ENCODE assay signal across 17 cellular contexts in the genomic region with DNA sequence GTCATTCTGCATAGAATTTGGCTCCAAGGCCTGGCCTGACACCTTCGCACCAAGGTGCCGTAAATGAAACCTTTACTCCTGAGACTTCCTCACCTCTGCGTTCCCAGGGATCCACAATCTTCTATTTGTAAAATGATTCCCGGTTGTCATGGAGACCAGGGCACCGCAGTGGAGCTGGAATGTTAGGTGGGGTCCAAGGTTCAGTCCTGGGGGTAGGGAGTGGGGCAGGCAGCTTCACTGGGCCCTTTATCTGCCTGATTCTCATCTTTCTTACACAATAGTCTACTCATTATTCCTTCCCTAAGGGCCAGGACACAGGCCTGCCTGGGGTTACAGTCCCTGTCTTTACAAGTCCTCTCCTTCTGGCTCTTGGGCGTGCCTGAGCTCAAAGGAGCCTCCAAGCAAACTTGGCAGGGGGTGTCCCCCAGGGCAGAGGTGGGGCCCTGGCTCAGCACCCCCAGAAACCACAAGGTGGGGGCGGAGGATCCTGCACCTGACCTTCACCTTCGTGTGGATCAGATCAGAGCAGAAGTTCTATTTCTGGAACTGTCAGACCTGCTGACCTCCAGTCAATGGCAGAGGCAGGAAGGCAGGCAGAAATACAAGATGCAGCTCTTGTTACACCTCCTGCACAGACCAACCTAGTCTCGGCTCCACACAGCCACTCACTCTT. TPM values are rescaled to one million over a fixed set of nuclear protein-coding genes. Genes with fewer than 3 reads are reported as not detected.
DNase-seq lines count a peak whose midpoint lies in the region; TF ChIP-seq lines count a peak whose summit lies in the region.
"Had no signal": no experiment of that assay in that cellular context is flagged by ENCODE, and none has a peak within 500 bp of the region (broad histone marks: within the 10 kb centered on the region; RNA-seq: fewer than 3 reads in every experiment).

No MANE protein-coding gene starts in this region.

- H3K4me1 Mint-ChIP-seq in Caco-2 (ENCODE audit: low read depth, unreplicated experiment) (peaks cover 41% of the 10 kb centered on the region), endodermal cell (peaks cover 68% of the 10 kb centered on the region), nephron progenitor cell (peaks cover 52% of the 10 kb centered on the region)

- TF ChIP-seq CTCF in Caco-2 (IDR thresholded peaks at IDR 0.05; ENCODE audit: insufficient read depth in 1 of 2, low read depth in 1 of 2, low read length in 1 of 2, severe bottlenecking in 1 of 2, unreplicated experiment in 1 of 2) (no peak), endodermal cell (conservative IDR thresholded peaks at IDR 0.05) (no peak), nephron progenitor cell (IDR thresholded peaks at IDR 0.05) (no peak), tibial nerve (IDR thresholded peaks at IDR 0.05) (no peak), GM13977 (IDR thresholded peaks at IDR 0.05; ENCODE audit: extremely low read depth, insufficient read depth, missing control alignments) (no peak)

- H3K9me3 ChIP-seq in Caco-2 (no peaks in the 10 kb centered on the region), endodermal cell (ENCODE audit: control insufficient read depth, low read length) (no peaks in the 10 kb centered on the region), tibial nerve (no peaks in the 10 kb centered on the region)
- H3K9me3 ChIP-seq: prostate gland had no signal

- 84 to 100% methylated on average over 2 to 9 of the region's 9 CpGs for WGBS in endodermal cell (ENCODE audit: insufficient coverage in 1 of 2, insufficient read length in 1 of 2), 2 experiments
- WGBS in tibial nerve, 2 donors = 77 to 79% methylated on average over 8 to 9 of the region's 9 CpGs

- H3K9me3 Mint-ChIP-seq in Caco-2 (ENCODE audit: unreplicated experiment) (no peaks in the 10 kb centered on the region), endodermal cell (no peaks in the 10 kb centered on the region), nephron progenitor cell (no peaks in the 10 kb centered on the region)
- H3K9me3 Mint-ChIP-seq: activated CD4-positive, alpha-beta memory T cell treated with anti-CD3 and anti-CD28 coated beads for 36 hours; HFFc6 had no signal

- POLR2A ChIA-PET in Caco-2 (lab: Charles Lee) = interaction anchor here (0.6 to 3.4 kb wide), 11 partner anchors 9 to 208 kb away, joined by 3 to 34 read pairs (median 5); partner anchors contain the start of genes RIPK4 and TMPRSS2

- peak overlapping the region; percentile 88 for H3K27ac Mint-ChIP-seq in Caco-2 (ENCODE audit: unreplicated experiment)
- peak overlapping the region; percentile 94 for H3K27ac Mint-ChIP-seq in endodermal cell
- H3K27ac Mint-ChIP-seq in nephron progenitor cell = no peak overlapping the region
- H3K27ac Mint-ChIP-seq: activated CD4-positive, alpha-beta memory T cell treated with anti-CD3 and anti-CD28 coated beads for 36 hours; brain; HFFc6 had no signal

- H3K27ac ChIP-seq in endodermal cell (ENCODE audit: low read depth, low read length) (peak overlapping the region; percentile 81), tibial nerve (peak overlapping the region in 1 of 4 donors; percentile 17)

- no TSS peak for BruUV-seq in Caco-2 (replicated peaks; lab: Mats Ljungman, UMichigan)

- H3K36me3 ChIP-seq in Caco-2 (ENCODE audit: control insufficient read depth, insufficient read depth, low read length) (no peaks in the 10 kb centered on the region), endodermal cell (ENCODE audit: control insufficient read depth, insufficient read depth, low read length) (no peaks in the 10 kb centered on the region), tibial nerve (no peaks in the 10 kb centered on the region)
- H3K36me3 ChIP-seq: prostate gland had no signal

- H3K4me1 ChIP-seq in Caco-2 = peaks cover 65% of the 10 kb centered on the region
- H3K4me1 ChIP-seq in endodermal cell (ENCODE audit: control insufficient read depth, insufficient read depth, low read length) = peaks cover 29% of the 10 kb centered on the region
- H3K4me1 ChIP-seq in tibial nerve = peaks cover 0 to 17% (median 0%) of the 10 kb centered on the region in 4 donors

- DNase-seq in Caco-2 = peak; percentile 97 to 99
- DNase-seq in NCI-H460 (ENCODE audit: extremely low read depth, low read depth) = peak; percentile 37
- DNase-seq in endodermal cell = peak; percentile 72
- peak; percentile 22 for DNase-seq in nephron progenitor cell
- no peak for DNase-seq in MV-4-11 (lab: John Stamatoyannopoulos, UW)
- DNase-seq in tibial nerve (ENCODE audit: low spot score in 2 of 2) = no peak
- no peak for DNase-seq in iPS-NIHi11 (ENCODE audit: low spot score)
- no peak for DNase-seq in GM13977 (ENCODE audit: low spot score)
- DNase-seq: activated CD4-positive, alpha-beta memory T cell treated with anti-CD3 and anti-CD28 coated beads for 36 hours; activated gamma-delta T cell; HFFc6; KBM-7; NCI-H2081 treated with DMSO at 0.1 percent for 48 hours had no signal

- H3K9ac ChIP-seq in endodermal cell (ENCODE audit: extremely low read depth, low read length, poor library complexity, severe bottlenecking) = peak overlapping the region; percentile 82

- intact Hi-C loops in Caco-2 (cut with micrococcal nuclease; ENCODE audit: unreplicated experiment) = loop anchor here (1.0 kb wide), 6 partner anchors 11 to 64 kb away; no protein-coding TSS in a partner anchor

- H3K27me3 Mint-ChIP-seq in Caco-2 (ENCODE audit: insufficient read depth, unreplicated experiment) (no peaks in the 10 kb centered on the region), endodermal cell (ENCODE audit: insufficient read depth) (no peaks in the 10 kb centered on the region), nephron progenitor cell (ENCODE audit: low read depth, poor library complexity) (peaks cover 21% of the 10 kb centered on the region)

- CTCF ChIA-PET in Caco-2 (lab: Charles Lee) = interaction anchor here (0.9 to 2.4 kb wide), 8 partner anchors 11 to 103 kb away, joined by 3 to 22 read pairs (median 6); no protein-coding TSS in a partner anchor

- no peak for TF ChIP-seq POLR2A in tibial nerve (IDR thresholded peaks at IDR 0.05)

- TF ChIP-seq EP300 in tibial nerve (IDR thresholded peaks at IDR 0.05) = no peak

- H3K36me3 Mint-ChIP-seq in Caco-2 (ENCODE audit: insufficient read depth, unreplicated experiment) (peaks cover 12% of the 10 kb centered on the region), endodermal cell (ENCODE audit: low read depth) (peaks cover 12% of the 10 kb centered on the region), nephron progenitor cell (ENCODE audit: low read depth) (no peaks in the 10 kb centered on the region)
- H3K36me3 Mint-ChIP-seq: activated CD4-positive, alpha-beta memory T cell treated with anti-CD3 and anti-CD28 coated beads for 36 hours; brain had no signal

- H3K4me3 ChIP-seq in Caco-2 (ENCODE audit: low read depth, low read length) = no peak overlapping the region
- peak overlapping the region; percentile 43 for H3K4me3 ChIP-seq in endodermal cell (ENCODE audit: low read length)
- H3K4me3 ChIP-seq in tibial nerve = no peak overlapping the region
- H3K4me3 ChIP-seq: lung, prostate gland had no signal

- no peaks in the 10 kb centered on the region for H3K27me3 ChIP-seq in Caco-2 (replicated peaks; ENCODE audit: control insufficient read depth, insufficient read depth, low read length)
- H3K27me3 ChIP-seq in endodermal cell (ENCODE audit: control insufficient read depth, insufficient read depth, low read length, poor library complexity, severe bottlenecking) = no peaks in the 10 kb centered on the region
- peaks cover 0 to 34% of the 10 kb centered on the region in 2 donors for H3K27me3 ChIP-seq in tibial nerve

- peak overlapping the region; percentile 88 for H3K4me3 Mint-ChIP-seq in Caco-2 (ENCODE audit: unreplicated experiment)
- peak overlapping the region; percentile 73 for H3K4me3 Mint-ChIP-seq in endodermal cell
- H3K4me3 Mint-ChIP-seq in nephron progenitor cell = no peak overlapping the region
- H3K4me3 Mint-ChIP-seq: activated CD4-positive, alpha-beta memory T cell treated with anti-CD3 and anti-CD28 coated beads for 36 hours; brain; HFFc6 had no signal

- in situ Hi-C loops in GM13977 (cut with MboI; ENCODE audit: low pct_unique_long_range_greater_than_20kb, low sequenced_read_pairs, unreplicated experiment) = no loop called here

RNA-seq across cellular contexts. Expression of gene RIPK4, which starts 51.1 kb away (rescaled TPM):
- 24.1 and 25.4 TPM in 2 replicates for total RNA-seq in Caco-2 (2022)
- total RNA-seq in NCI-H460 (2014; rRNA removed; shearing (Covaris generic)) = 1.4 and 1.8 TPM in 2 replicates
- polyA plus RNA-seq in NCI-H460 (2014; cell fraction: nucleus; rRNA removed) = 0.49 and 1.5 TPM in 2 replicates
- total RNA-seq in endodermal cell = 10 to 100 TPM in 1 of 2 donors, 1 to 10 TPM in 1; 8.4 to 16.2 TPM
- 1.7 TPM for polyA plus RNA-seq in endodermal cell (2013, experiment 1 of 2)
- polyA plus RNA-seq in endodermal cell (2013, experiment 2 of 2) = 2.0 TPM
- total RNA-seq in tibial nerve = 1 to 10 TPM in 3 of 4 donors, under 1 TPM in 1; 0.66 to 1.6 (median 1.2) TPM
- total RNA-seq: T-helper 2 cell treated with Interferon-gamma antibody and Interleukin-4, amounts not matched to agents 100 ng/mL and 5 ng/mL, for 36 hours had no signal

Comparison
In these comparisons a context has a peak if more than half of its experiments do, and no peak if none do; other contexts are left out.
1. DNase-seq: peak in Caco-2 (2 of 2), NCI-H460 (single experiment), endodermal cell (single experiment) and nephron progenitor cell (single experiment); none in MV-4-11 (single experiment), tibial nerve (0 of 2), iPS-NIHi11 (single experiment) and GM13977 (single experiment).